ENCODE assay signal across 20 cellular contexts in the genomic region with DNA sequence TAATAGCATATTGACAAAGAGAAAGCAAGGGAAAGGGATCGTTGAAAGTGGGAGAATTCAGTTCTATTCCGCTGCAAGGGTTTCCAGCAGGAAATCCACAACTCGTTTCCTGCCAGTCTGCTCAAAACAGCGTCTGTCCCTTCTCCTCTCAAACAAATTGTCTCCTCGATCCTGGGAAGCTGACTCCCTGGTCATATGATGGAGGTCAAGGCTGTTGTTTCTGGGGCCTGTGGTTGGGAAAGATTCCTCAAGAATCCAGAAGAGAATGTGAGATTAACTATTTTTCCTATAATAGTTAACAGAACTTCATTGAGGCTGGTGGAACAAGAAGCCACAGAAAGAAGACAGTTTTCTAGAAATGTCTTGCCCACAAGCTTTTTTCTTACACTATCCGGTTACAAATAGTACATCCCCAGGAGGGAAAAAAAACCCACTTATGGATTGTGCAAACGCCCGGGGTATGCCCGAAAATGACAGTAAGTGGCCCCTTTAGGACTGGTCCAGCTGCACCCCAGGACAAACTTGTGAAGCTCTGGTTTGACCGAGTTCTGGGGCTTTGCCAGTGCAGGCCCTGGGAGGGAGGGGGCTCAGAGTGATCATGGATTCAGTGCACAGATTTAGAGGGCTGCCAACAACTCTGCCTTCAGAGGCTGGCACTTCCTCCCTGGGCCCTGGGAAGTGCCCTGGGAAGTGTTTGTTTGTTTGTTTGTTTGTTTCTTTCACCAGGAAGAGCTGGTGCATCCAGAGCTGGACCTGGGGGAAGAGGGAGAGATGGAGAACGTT. TPM values are rescaled to one million over a fixed set of nuclear protein-coding genes. Genes with fewer than 3 reads are reported as not detected.
A peak's percentile ranks its signal among the peaks of the same experiment; 100 is the strongest.
DNase-seq lines count a peak whose midpoint lies in the region; ATAC-seq and TF ChIP-seq lines count a peak whose summit lies in the region.
"Had no signal": no experiment of that assay in that cellular context is flagged by ENCODE, and none has a peak within 500 bp of the region (broad histone marks: within the 10 kb centered on the region; RNA-seq: fewer than 3 reads in every experiment).

No MANE protein-coding gene starts in this region.

- TF ChIP-seq POLR2A in breast epithelium (IDR thresholded peaks at IDR 0.05), result no peak

- H3K9ac ChIP-seq in endodermal cell (ENCODE audit: extremely low read depth, low read length, poor library complexity, severe bottlenecking), result no peak overlapping the region

- H3K9me3 ChIP-seq in breast epithelium (no peaks in the 10 kb centered on the region), endodermal cell (ENCODE audit: control insufficient read depth, low read length) (peaks cover 3% of the 10 kb centered on the region), mucosa of descending colon (no peaks in the 10 kb centered on the region)
- H3K9me3 ChIP-seq: thoracic aorta had no signal

- H3K27ac Mint-ChIP-seq in MCF 10A (ENCODE audit: low read depth, unreplicated experiment) (no peak overlapping the region), endodermal cell (no peak overlapping the region)
- H3K27ac Mint-ChIP-seq: activated CD4-positive, alpha-beta T cell treated with anti-CD3 and anti-CD28 coated beads for 36 hours; T-helper 1 cell treated with Interleukin-12 subunit alpha and Interleukin-12 subunit beta and Interleukin-4 antibody, amounts not matched to agents 30 μg/mL and 1 μg/mL, for 36 hours had no signal

- H3K36me3 ChIP-seq in breast epithelium (no peaks in the 10 kb centered on the region), endodermal cell (ENCODE audit: control insufficient read depth, insufficient read depth, low read length) (no peaks in the 10 kb centered on the region), mucosa of descending colon (ENCODE audit: low read depth) (no peaks in the 10 kb centered on the region)
- H3K36me3 ChIP-seq: thoracic aorta had no signal

- no TSS peak for BruUV-seq in MCF 10A (replicated peaks; lab: Mats Ljungman, UMichigan)

- ATAC-seq in GM21390 (IDR thresholded peaks at IDR 0.05; ENCODE audit: unreplicated experiment), result no peak
- ATAC-seq in mucosa of descending colon, result no peak
- no peak for ATAC-seq in GM21526 (IDR thresholded peaks at IDR 0.05; ENCODE audit: low FRiP score, unreplicated experiment)
- ATAC-seq: activated CD4-positive, alpha-beta T cell treated with anti-CD3 and anti-CD28 coated beads for 36 hours; esophagus mucosa had no signal

- POLR2A ChIA-PET in MCF 10A (lab: Yijun Ruan, JAX), result no interaction called here

- H3K9me3 Mint-ChIP-seq in MCF 10A (ENCODE audit: unreplicated experiment) (no peaks in the 10 kb centered on the region), endodermal cell (peaks cover 8% of the 10 kb centered on the region)
- H3K9me3 Mint-ChIP-seq: brain had no signal

- peak overlapping the region in 2 of 3 donors; percentile 18 to 47 for H3K4me3 ChIP-seq in breast epithelium
- no peak overlapping the region for H3K4me3 ChIP-seq in endodermal cell (ENCODE audit: low read length)
- H3K4me3 ChIP-seq in mucosa of descending colon, result no peak overlapping the region
- H3K4me3 ChIP-seq: PC-9, skin epidermis, thoracic aorta had no signal

- H3K36me3 Mint-ChIP-seq in MCF 10A (ENCODE audit: insufficient read depth, unreplicated experiment) (no peaks in the 10 kb centered on the region), endodermal cell (ENCODE audit: low read depth) (no peaks in the 10 kb centered on the region)
- H3K36me3 Mint-ChIP-seq: brain had no signal

- H3K4me3 Mint-ChIP-seq in MCF 10A (ENCODE audit: unreplicated experiment), result no peak overlapping the region
- H3K4me3 Mint-ChIP-seq in endodermal cell, result no peak overlapping the region
- H3K4me3 Mint-ChIP-seq: activated CD4-positive, alpha-beta T cell treated with anti-CD3 and anti-CD28 coated beads for 36 hours; brain; T-helper 1 cell treated with Interleukin-12 subunit alpha and Interleukin-12 subunit beta and Interleukin-4 antibody, amounts not matched to agents 30 μg/mL and 1 μg/mL, for 36 hours had no signal

- CTCF ChIA-PET in MCF 10A (lab: Yijun Ruan, JAX), result no interaction called here

- 91 to 100% methylated on average over 5 to 10 of the region's 11 CpGs for WGBS in endodermal cell (ENCODE audit: insufficient coverage in 1 of 2, insufficient read length in 1 of 2), 2 experiments

- no peak for DNase-seq in breast epithelium (ENCODE audit: low spot score in 2 of 2)
- DNase-seq in MCF 10A (ENCODE audit: unreplicated experiment), result no peak
- DNase-seq in endodermal cell, result peak; percentile 34
- DNase-seq in medulla oblongata (ENCODE audit: extremely low spot score), result peak; percentile 44
- no peak for DNase-seq in mucosa of descending colon
- DNase-seq in NOMO-1 (lab: John Stamatoyannopoulos, UW; ENCODE audit: unreplicated experiment in 2 of 2), result no peak
- DNase-seq: activated CD4-positive, alpha-beta T cell treated with anti-CD3 and anti-CD28 coated beads for 36 hours; activated T-cell treated with anti-CD3 and anti-CD28 coated beads, Interleukin-2, amount 50 U/mL, for 1 hour; GOT3; NCI-H1092; NCI-H345; PC-9 had no signal

- H3K27me3 Mint-ChIP-seq in MCF 10A (ENCODE audit: insufficient read depth, unreplicated experiment) (no peaks in the 10 kb centered on the region), endodermal cell (ENCODE audit: insufficient read depth) (peaks cover 81% of the 10 kb centered on the region)
- H3K27me3 Mint-ChIP-seq: activated CD4-positive, alpha-beta T cell treated with anti-CD3 and anti-CD28 coated beads for 36 hours had no signal

- no peaks in the 10 kb centered on the region for H3K4me1 ChIP-seq in breast epithelium
- no peaks in the 10 kb centered on the region for H3K4me1 ChIP-seq in endodermal cell (ENCODE audit: control insufficient read depth, insufficient read depth, low read length)
- H3K4me1 ChIP-seq in mucosa of descending colon (ENCODE audit: low read depth), result no peaks in the 10 kb centered on the region

- intact Hi-C loops in breast epithelium (cut with DNase I; ENCODE audit: low total_unique reads), result no loop called here
- intact Hi-C loops in MCF 10A (cut with micrococcal nuclease), result no loop called here
- intact Hi-C loops in mucosa of descending colon (cut with DNase I, micrococcal nuclease), result no loop called here

- H3K27ac ChIP-seq in breast epithelium (peak overlapping the region in 1 of 2 donors; percentile 27), endodermal cell (ENCODE audit: low read depth, low read length) (no peak overlapping the region)
- H3K27ac ChIP-seq: 22Rv1, PC-9, thoracic aorta had no signal

- H3K27me3 ChIP-seq in breast epithelium, result no peaks in the 10 kb centered on the region
- peaks cover 31% of the 10 kb centered on the region for H3K27me3 ChIP-seq in endodermal cell (ENCODE audit: control insufficient read depth, insufficient read depth, low read length, poor library complexity, severe bottlenecking)

- TF ChIP-seq CTCF in breast epithelium (IDR thresholded peaks at IDR 0.05) (no peak), MCF 10A (IDR thresholded peaks at IDR 0.05; ENCODE audit: unreplicated experiment) (no peak), endodermal cell (conservative IDR thresholded peaks at IDR 0.05) (no peak), mucosa of descending colon (IDR thresholded peaks at IDR 0.05) (no peak)

- H3K4me1 Mint-ChIP-seq in MCF 10A (ENCODE audit: insufficient read depth, unreplicated experiment) (no peaks in the 10 kb centered on the region), endodermal cell (no peaks in the 10 kb centered on the region)
- H3K4me1 Mint-ChIP-seq: activated CD4-positive, alpha-beta T cell treated with anti-CD3 and anti-CD28 coated beads for 36 hours had no signal

RNA-seq across cellular contexts. Expression of gene CTBP2, which starts 49.4 kb away (rescaled TPM):
- total RNA-seq in breast epithelium, result 10 to 100 TPM; 53.1 to 91.2 (median 65.9) TPM
- 129 and 152 TPM in 2 replicates for total RNA-seq in MCF 10A (2022)
- total RNA-seq in endodermal cell, result 100 to 1,000 TPM in 1 of 2 donors, 10 to 100 TPM in 1; 75.3 to 109 TPM
- polyA plus RNA-seq in endodermal cell (2013, experiment 1 of 2), result 119 TPM
- 108 TPM for polyA plus RNA-seq in endodermal cell (2013, experiment 2 of 2)
- 100 to 1,000 TPM; 109 to 137 (median 121) TPM for total RNA-seq in mucosa of descending colon

Comparison
In these comparisons a context has a peak if more than half of its experiments do, and no peak if none do; other contexts are left out.
1. DNase-seq: peak in endodermal cell (single experiment) and medulla oblongata (single experiment); none in breast epithelium (0 of 2), MCF 10A (single experiment), mucosa of descending colon (0 of 3) and NOMO-1 (0 of 2).
2. H3K4me3 ChIP-seq: peak in breast epithelium (2 of 3); none in endodermal cell (single experiment) and mucosa of descending colon (single experiment).